Comparison of ENCODE assay signal across 8 cellular contexts in the genomic region with DNA sequence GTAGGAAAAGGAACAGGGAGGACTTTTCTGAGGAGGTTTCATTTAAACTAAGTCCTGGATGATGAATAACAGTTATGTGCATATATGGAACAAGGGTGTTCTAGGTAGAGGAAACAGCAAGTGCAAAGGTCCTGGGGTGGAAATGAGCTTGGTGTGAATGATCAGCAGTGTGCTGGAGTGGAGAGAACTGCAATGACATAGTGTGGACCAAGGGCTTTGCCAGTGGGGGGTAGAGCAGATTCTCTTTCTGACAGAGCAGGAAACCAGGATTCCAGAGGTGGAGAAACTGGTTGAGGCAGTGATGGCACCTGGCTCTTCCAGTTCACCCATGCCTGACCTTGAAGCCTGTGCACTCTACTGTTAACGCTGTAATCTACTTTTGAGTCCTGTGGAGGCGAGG. TPM values are rescaled to one million over a fixed set of nuclear protein-coding genes. Genes with fewer than 3 reads are reported as not detected.
A peak's percentile ranks its signal among the peaks of the same experiment; 100 is the strongest.
DNase-seq lines count a peak whose midpoint lies in the region; ATAC-seq lines count a peak whose summit lies in the region.
"Had no signal": no experiment of that assay in that cellular context is flagged by ENCODE, and none has a peak within 500 bp of the region (broad histone marks: within the 10 kb centered on the region; RNA-seq: fewer than 3 reads in every experiment).

No MANE protein-coding gene starts in this region.

- peaks cover 40% of the 10 kb centered on the region for H3K36me3 Mint-ChIP-seq in T-helper 2 cell treated with Interferon-gamma antibody and Interleukin-4, amounts not matched to agents 5 μg/mL and 100 μg/mL, for 36 hours (ENCODE audit: low read depth)
- no peaks in the 10 kb centered on the region for H3K36me3 Mint-ChIP-seq in naive B cell

- H3K4me1 Mint-ChIP-seq in T-helper 2 cell treated with Interferon-gamma antibody and Interleukin-4, amounts not matched to agents 5 μg/mL and 100 μg/mL, for 36 hours (ENCODE audit: low read depth), result peaks cover 54% of the 10 kb centered on the region
- peaks cover 31 to 58% (median 53%) of the 10 kb centered on the region in 3 donors for H3K4me1 Mint-ChIP-seq in naive B cell

- peak overlapping the region; percentile 76 for H3K4me3 Mint-ChIP-seq in T-helper 2 cell treated with Interferon-gamma antibody and Interleukin-4, amounts not matched to agents 5 μg/mL and 100 μg/mL, for 36 hours
- peak overlapping the region in 7 of 8 donors; percentile 20 to 85 (median 74) for H3K4me3 Mint-ChIP-seq in naive B cell

- ATAC-seq in naive B cell (ENCODE audit: low read depth in 2 of 2) (no peak), GM19467 (IDR thresholded peaks at IDR 0.05; ENCODE audit: unreplicated experiment) (no peak)

- H3K27me3 Mint-ChIP-seq in T-helper 2 cell treated with Interferon-gamma antibody and Interleukin-4, amounts not matched to agents 5 μg/mL and 100 μg/mL, for 36 hours (ENCODE audit: low read depth), result no peaks in the 10 kb centered on the region
- H3K27me3 Mint-ChIP-seq in naive B cell, result peaks cover 0 to 8% (median 0%) of the 10 kb centered on the region in 3 donors

- DNase-seq in ELF-1 (ENCODE audit: low read depth, low spot score) (peak; percentile 67), naive B cell (no peak), NAMALWA (ENCODE audit: low spot score) (no peak), SW 1271 (lab: John Stamatoyannopoulos, UW) (no peak)
- DNase-seq in T-helper 2 cell treated with Interferon-gamma antibody and Interleukin-4, amounts not matched to agents 5 μg/mL and 100 μg/mL, for 36 hours (ENCODE audit: low spot score), result no peak
- DNase-seq: kidney glomerular epithelial cell had no signal

- no peaks in the 10 kb centered on the region for H3K9me3 Mint-ChIP-seq in T-helper 2 cell treated with Interferon-gamma antibody and Interleukin-4, amounts not matched to agents 5 μg/mL and 100 μg/mL, for 36 hours
- H3K9me3 Mint-ChIP-seq in naive B cell, result peaks cover 0 to 5% (median 0%) of the 10 kb centered on the region in 7 donors

- H3K27ac Mint-ChIP-seq in T-helper 2 cell treated with Interferon-gamma antibody and Interleukin-4, amounts not matched to agents 5 μg/mL and 100 μg/mL, for 36 hours, result peak overlapping the region; percentile 84
- H3K27ac Mint-ChIP-seq in naive B cell, result peak overlapping the region in 5 of 6 donors; percentile 64 to 87 (median 73)

RNA-seq across cellular contexts. Expression of a gene that starts 1.7 kb away (rescaled TPM):
- 10 to 100 TPM in 1 of 6 donors, 1 to 10 TPM in 5; 1.3 to 10.5 (median 2.4) TPM for polyA plus RNA-seq in naive B cell (ENCODE audit: low read depth in 6 of 6)

RNA-seq across cellular contexts. Expression of a gene that starts 6.8 kb away (rescaled TPM):
- under 1 TPM in 4 of 6 donors, not detected in 2; 0.15 to 0.32 (median 0.22) TPM for polyA plus RNA-seq in naive B cell (ENCODE audit: low read depth in 6 of 6)

RNA-seq across cellular contexts. Expression of a gene that starts 32.1 kb away (rescaled TPM):
- not detected for polyA plus RNA-seq in naive B cell (ENCODE audit: low read depth in 6 of 6)
- polyA plus RNA-seq: cardiac muscle cell had no signal

RNA-seq across cellular contexts. Expression of a gene that starts 36.1 kb away (rescaled TPM):
- polyA plus RNA-seq in naive B cell (ENCODE audit: low read depth in 6 of 6), result 10 to 100 TPM; 19.5 to 37.1 (median 22.3) TPM

RNA-seq across cellular contexts. Expression of a gene that starts 38.2 kb away (rescaled TPM):
- polyA plus RNA-seq in naive B cell (ENCODE audit: low read depth in 6 of 6), result under 1 TPM; 0.08 to 0.25 (median 0.14) TPM
